Comparison of ENCODE assay signal across 15 cellular contexts in the genomic region with DNA sequence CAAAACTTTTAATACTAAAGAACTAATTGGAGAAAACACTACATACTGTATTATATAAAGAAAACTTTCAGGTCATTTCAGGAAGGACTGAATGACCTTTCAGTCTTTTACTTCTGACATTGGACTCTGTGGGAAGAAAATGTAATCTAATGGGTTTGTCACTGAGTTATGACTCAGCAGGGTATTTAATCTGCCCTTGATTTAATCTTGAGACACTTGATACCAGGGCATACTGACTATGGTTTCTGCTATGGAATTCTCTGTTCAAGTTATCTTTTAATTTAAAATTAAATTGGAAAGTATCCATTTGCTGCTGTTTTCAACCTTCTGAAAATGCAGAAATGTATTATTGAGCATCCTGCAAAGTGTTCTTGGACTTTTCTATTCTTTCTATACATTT.
DNase-seq lines count a peak whose midpoint lies in the region; ATAC-seq and TF ChIP-seq lines count a peak whose summit lies in the region.
"Had no signal": no experiment of that assay in that cellular context is flagged by ENCODE, and none has a peak within 500 bp of the region (broad histone marks: within the 10 kb centered on the region; RNA-seq: fewer than 3 reads in every experiment).

No MANE protein-coding gene starts in this region.

- H3K4me3 Mint-ChIP-seq in HFFc6, result no peak overlapping the region
- H3K4me3 Mint-ChIP-seq in chondrocyte (ENCODE audit: unreplicated experiment), result no peak overlapping the region
- H3K4me3 Mint-ChIP-seq: CD14-positive monocyte had no signal

- H3K27ac Mint-ChIP-seq in HFFc6 (no peak overlapping the region), chondrocyte (ENCODE audit: unreplicated experiment) (no peak overlapping the region)
- H3K27ac Mint-ChIP-seq: CD14-positive monocyte had no signal

- no peaks in the 10 kb centered on the region for H3K9me3 Mint-ChIP-seq in HFFc6
- no peaks in the 10 kb centered on the region for H3K9me3 Mint-ChIP-seq in chondrocyte (ENCODE audit: low read depth)

- no peak for TF ChIP-seq CTCF in HFFc6 (IDR thresholded peaks at IDR 0.05)
- TF ChIP-seq CTCF in foreskin fibroblast (IDR thresholded peaks at IDR 0.05; ENCODE audit: low read depth, low read length), result no peak
- TF ChIP-seq CTCF in GM10266 (IDR thresholded peaks at IDR 0.05; ENCODE audit: control insufficient read depth, insufficient read depth, low read depth, missing control alignments), result no peak
- TF ChIP-seq CTCF in chondrocyte (IDR thresholded peaks at IDR 0.05), result no peak

- no peak overlapping the region for H3K4me3 ChIP-seq in foreskin fibroblast (ENCODE audit: low read depth in 1 of 2, low read length in 2 of 2)
- H3K4me3 ChIP-seq: SK-N-MC had no signal

- DNase-seq in EH (ENCODE audit: low read depth) (peak; percentile 54), HFFc6 (peak; percentile 47), foreskin fibroblast (peak; percentile 28 to 42), GM10266 (ENCODE audit: extremely low spot score) (no peak), chondrocyte (ENCODE audit: low spot score) (no peak), NCI-H2196 treated with DMSO at 0.1 percent for 48 hours (lab: John Stamatoyannopoulos, UW; ENCODE audit: unreplicated experiment) (no peak)
- DNase-seq: DND-41, NCI-H146, NCI-H2107, NCI-H345, NCI-H526 treated with DMSO at 0.1 percent for 48 hours had no signal

- H3K36me3 Mint-ChIP-seq in HFFc6 (ENCODE audit: low read depth) (0 out of 2 replicates have a peak, but pooled peaks cover 1% of the 10 kb centered on the region), chondrocyte (ENCODE audit: low read depth) (no peaks in the 10 kb centered on the region)
- H3K36me3 Mint-ChIP-seq: CD14-positive monocyte had no signal

- H3K27me3 Mint-ChIP-seq in HFFc6 (ENCODE audit: insufficient read depth), result peaks cover 1% of the 10 kb centered on the region; the same call in 1 of the 2 replicates
- no peaks in the 10 kb centered on the region for H3K27me3 Mint-ChIP-seq in chondrocyte (ENCODE audit: low read depth)

- peak; percentile 90 for ATAC-seq in SK-N-SH treated with all-trans-retinoic acid at 6 μM for 48 hours
- ATAC-seq: Right ventricle myocardium inferior had no signal

- H3K4me1 Mint-ChIP-seq in HFFc6 (ENCODE audit: low read depth) (peaks cover 54% of the 10 kb centered on the region), chondrocyte (ENCODE audit: low read depth) (peaks cover under 1% of the 10 kb centered on the region)
- H3K4me1 Mint-ChIP-seq: CD14-positive monocyte had no signal

TF ChIP-seq in SK-N-SH treated with all-trans-retinoic acid at 6 μM for 48 hours, 23 proteins besides CTCF, POLR2A, EP300 and RAD21:
- TF ChIP-seq TOX (CRISPR knock-in tag; IDR thresholded peaks at IDR 0.05; ENCODE audit: borderline replicate concordance) (no peak), BACH2 (CRISPR knock-in tag; IDR thresholded peaks at IDR 0.05; ENCODE audit: borderline replicate concordance) (no peak), ZNF70 (CRISPR knock-in tag; IDR thresholded peaks at IDR 0.05) (no peak), SNAI2 (CRISPR knock-in tag; IDR thresholded peaks at IDR 0.05) (no peak), CSDC2 (CRISPR knock-in tag; IDR thresholded peaks at IDR 0.05) (no peak), ARNTL (CRISPR knock-in tag; IDR thresholded peaks at IDR 0.05; ENCODE audit: borderline replicate concordance, low read depth) (no peak), ZC3H10 (CRISPR knock-in tag; IDR thresholded peaks at IDR 0.05) (peak; percentile 76; the same call in 1 of the 2 replicates)
TF ChIP-seq in SK-N-SH treated with all-trans-retinoic acid at 6 μM for 48 hours: peak in this region for 1.

Comparison
In these comparisons a context has a peak if more than half of its experiments do, and no peak if none do; other contexts are left out.
1. DNase-seq: peak in EH (single experiment), HFFc6 (single experiment) and foreskin fibroblast (2 of 2); none in GM10266 (single experiment), chondrocyte (single experiment) and NCI-H2196 treated with DMSO at 0.1 percent for 48 hours (single experiment).